Comparison of ENCODE assay signal across 1 cellular context in the genomic region with DNA sequence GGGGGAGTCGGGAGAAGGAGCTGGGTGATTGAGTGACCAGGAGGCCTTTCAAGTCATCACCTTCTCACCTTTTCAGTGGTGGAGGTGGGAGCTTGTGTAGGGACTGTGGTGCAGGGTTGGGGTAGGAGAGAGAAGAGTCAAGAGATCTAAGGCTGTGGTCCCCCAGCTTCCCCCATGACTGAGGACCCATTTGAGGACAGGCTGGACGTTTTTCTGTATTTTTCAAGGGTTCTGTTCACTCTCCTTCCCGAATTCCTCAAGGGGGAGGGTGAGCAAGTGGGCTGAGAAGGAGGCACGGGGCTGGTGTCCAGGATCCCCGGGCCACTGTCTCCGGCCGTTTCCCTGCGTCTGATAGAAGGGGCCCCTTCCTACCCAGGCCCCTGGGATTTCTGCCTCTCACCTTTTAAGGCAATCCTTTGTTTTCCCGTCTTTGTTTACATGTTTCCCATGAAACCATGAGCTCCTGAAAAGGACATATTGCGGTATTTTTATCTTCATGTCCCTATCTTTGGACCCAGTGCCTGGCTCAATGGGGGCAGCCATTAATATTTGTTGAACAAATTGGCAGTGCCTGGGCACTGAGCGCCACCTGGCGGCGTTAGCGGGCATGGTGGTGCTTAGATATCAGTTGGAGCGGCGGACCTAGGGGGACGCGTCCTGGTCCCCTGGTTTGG.
TF ChIP-seq lines count a peak whose summit lies in the region.

No MANE protein-coding gene starts in this region.

TF ChIP-seq in GM12878, 131 proteins besides CTCF, POLR2A, EP300 and RAD21 (continued from another document):
- TF ChIP-seq BCLAF1 (IDR thresholded peaks at IDR 0.05) (no peak), RUNX3 (IDR thresholded peaks at IDR 0.05; ENCODE audit: low read length) (no peak), SMAD1 (IDR thresholded peaks at IDR 0.05; ENCODE audit: low read depth, partially characterized antibody) (no peak), ZNF687 (IDR thresholded peaks at IDR 0.05) (no peak), RB1 (IDR thresholded peaks at IDR 0.05; ENCODE audit: borderline replicate concordance) (no peak), GABPA (IDR thresholded peaks at IDR 0.05; ENCODE audit: low read depth) (no peak), SP1 (IDR thresholded peaks at IDR 0.05; ENCODE audit: low read depth, low read length) (peak; percentile 25), PRDM15 (CRISPR knock-in tag; IDR thresholded peaks at IDR 0.05) (no peak), IRF4 (IDR thresholded peaks at IDR 0.05; ENCODE audit: low read depth, low read length) (no peak), MLLT1 (IDR thresholded peaks at IDR 0.05) (no peak), WRNIP1 (IDR thresholded peaks at IDR 0.05; ENCODE audit: borderline replicate concordance, low read depth, low read length) (no peak), NFYA (IDR thresholded peaks at IDR 0.05; ENCODE audit: borderline replicate concordance, low read depth, low read length) (no peak), HDAC2 (IDR thresholded peaks at IDR 0.05) (no peak), FOS (IDR thresholded peaks at IDR 0.05; ENCODE audit: borderline replicate concordance, extremely low read depth, insufficient read length) (no peak), BCL11A (IDR thresholded peaks at IDR 0.05; ENCODE audit: low read depth, low read length) (no peak), RFX5 (IDR thresholded peaks at IDR 0.05; ENCODE audit: low read depth, low read length) (no peak), ZNF384 (IDR thresholded peaks at IDR 0.05; ENCODE audit: borderline replicate concordance, low read depth, low read length) (no peak), IKZF2 (IDR thresholded peaks at IDR 0.05) (no peak), MXI1 (IDR thresholded peaks at IDR 0.05; ENCODE audit: low read depth, low read length) (no peak), DPF2 (IDR thresholded peaks at IDR 0.05) (no peak), NBN (IDR thresholded peaks at IDR 0.05) (0 out of 2 replicates have a peak, but pooled peaks have one; percentile 41)
- TF ChIP-seq, protein P1, sequence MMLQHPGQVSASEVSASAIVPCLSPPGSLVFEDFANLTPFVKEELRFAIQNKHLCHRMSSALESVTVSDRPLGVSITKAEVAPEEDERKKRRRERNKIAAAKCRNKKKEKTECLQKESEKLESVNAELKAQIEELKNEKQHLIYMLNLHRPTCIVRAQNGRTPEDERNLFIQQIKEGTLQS (IDR thresholded peaks at IDR 0.05; ENCODE audit: borderline replicate concordance, extremely low read depth, low read depth, low read length), result no peak
- TF ChIP-seq, protein P2, sequence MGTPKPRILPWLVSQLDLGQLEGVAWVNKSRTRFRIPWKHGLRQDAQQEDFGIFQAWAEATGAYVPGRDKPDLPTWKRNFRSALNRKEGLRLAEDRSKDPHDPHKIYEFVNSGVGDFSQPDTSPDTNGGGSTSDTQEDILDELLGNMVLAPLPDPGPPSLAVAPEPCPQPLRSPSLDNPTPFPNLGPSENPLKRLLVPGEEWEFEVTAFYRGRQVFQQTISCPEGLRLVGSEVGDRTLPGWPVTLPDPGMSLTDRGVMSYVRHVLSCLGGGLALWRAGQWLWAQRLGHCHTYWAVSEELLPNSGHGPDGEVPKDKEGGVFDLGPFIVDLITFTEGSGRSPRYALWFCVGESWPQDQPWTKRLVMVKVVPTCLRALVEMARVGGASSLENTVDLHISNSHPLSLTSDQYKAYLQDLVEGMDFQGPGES (IDR thresholded peaks at IDR 0.05), result no peak
- TF ChIP-seq, protein P3, sequence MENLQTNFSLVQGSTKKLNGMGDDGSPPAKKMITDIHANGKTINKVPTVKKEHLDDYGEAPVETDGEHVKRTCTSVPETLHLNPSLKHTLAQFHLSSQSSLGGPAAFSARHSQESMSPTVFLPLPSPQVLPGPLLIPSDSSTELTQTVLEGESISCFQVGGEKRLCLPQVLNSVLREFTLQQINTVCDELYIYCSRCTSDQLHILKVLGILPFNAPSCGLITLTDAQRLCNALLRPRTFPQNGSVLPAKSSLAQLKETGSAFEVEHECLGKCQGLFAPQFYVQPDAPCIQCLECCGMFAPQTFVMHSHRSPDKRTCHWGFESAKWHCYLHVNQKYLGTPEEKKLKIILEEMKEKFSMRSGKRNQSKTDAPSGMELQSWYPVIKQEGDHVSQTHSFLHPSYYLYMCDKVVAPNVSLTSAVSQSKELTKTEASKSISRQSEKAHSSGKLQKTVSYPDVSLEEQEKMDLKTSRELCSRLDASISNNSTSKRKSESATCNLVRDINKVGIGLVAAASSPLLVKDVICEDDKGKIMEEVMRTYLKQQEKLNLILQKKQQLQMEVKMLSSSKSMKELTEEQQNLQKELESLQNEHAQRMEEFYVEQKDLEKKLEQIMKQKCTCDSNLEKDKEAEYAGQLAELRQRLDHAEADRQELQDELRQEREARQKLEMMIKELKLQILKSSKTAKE (IDR thresholded peaks at IDR 0.05; ENCODE audit: low read depth, poor library complexity, severe bottlenecking), result no peak
- TF ChIP-seq, protein P4, sequence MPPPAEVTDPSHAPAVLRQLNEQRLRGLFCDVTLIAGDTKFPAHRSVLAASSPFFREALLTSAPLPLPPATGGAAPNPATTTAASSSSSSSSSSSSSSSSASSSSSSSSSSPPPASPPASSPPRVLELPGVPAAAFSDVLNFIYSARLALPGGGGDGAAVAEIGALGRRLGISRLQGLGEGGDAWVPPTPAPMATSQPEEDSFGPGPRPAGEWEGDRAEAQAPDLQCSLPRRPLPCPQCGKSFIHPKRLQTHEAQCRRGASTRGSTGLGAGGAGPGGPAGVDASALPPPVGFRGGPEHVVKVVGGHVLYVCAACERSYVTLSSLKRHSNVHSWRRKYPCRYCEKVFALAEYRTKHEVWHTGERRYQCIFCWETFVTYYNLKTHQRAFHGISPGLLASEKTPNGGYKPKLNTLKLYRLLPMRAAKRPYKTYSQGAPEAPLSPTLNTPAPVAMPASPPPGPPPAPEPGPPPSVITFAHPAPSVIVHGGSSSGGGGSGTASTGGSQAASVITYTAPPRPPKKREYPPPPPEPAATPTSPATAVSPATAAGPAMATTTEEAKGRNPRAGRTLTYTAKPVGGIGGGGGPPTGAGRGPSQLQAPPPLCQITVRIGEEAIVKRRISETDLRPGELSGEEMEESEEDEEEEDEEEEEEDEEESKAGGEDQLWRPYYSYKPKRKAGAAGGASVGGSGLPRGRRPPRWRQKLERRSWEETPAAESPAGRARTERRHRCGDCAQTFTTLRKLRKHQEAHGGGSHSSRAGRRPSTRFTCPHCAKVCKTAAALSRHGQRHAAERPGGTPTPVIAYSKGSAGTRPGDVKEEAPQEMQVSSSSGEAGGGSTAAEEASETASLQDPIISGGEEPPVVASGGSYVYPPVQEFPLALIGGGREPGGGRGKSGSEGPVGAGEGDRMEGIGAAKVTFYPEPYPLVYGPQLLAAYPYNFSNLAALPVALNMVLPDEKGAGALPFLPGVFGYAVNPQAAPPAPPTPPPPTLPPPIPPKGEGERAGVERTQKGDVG (CRISPR knock-in tag; IDR thresholded peaks at IDR 0.05), result no peak
